8 cellular contexts compared by ENCODE assay signal in the genomic region with DNA sequence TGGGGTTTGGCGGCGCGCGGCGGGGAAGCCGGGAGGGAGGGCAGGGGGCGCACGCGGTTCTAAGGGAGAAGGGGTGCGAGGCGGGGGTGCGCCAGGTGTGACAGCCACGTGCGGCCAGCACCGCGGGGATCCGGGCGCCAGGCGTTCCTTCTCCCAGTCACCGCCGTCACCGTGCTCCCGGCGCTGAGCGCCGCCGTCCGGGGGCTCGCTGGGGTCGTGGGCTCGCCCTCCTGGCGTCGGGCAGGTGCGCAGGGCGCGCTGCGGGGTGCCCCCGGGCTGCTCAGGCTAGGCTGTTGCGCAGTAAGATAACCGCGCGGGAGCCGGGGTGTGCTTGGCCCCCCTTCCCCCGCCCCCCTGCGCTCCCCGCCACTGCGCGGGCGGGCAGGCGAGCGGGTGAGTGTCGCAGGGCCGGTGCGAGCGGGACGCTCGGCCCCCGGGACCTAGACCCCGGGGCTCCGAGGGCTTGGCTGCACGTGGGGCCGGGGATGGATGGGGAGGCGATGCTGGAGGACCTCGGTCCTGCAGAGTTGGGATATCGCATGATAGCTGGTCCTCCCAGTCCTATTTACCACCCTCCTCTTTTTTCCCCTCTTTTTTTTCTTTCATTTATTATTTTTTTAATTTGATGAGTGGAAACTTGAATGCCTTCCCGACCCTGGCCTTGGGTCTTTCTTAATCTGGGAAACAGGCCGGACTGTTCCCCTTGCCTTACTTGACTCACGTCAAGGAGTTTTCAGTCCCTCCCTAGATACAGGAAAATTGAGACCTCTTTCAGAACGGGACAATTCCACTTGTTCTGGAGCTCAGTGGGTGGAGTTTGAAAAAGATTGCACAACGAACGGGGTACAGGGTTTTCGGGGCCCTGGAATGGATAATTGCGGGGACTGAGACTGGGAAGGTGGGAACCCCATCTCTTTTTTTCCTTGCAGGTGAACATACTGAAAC. TPM values are rescaled to one million over a fixed set of nuclear protein-coding genes. Genes with fewer than 3 reads are reported as not detected.
DNase-seq lines count a peak whose midpoint lies in the region; ATAC-seq and TF ChIP-seq lines count a peak whose summit lies in the region.

No MANE protein-coding gene starts in this region.

- no peaks in the 10 kb centered on the region for H3K27me3 ChIP-seq in right atrium auricular region
- H3K27me3 ChIP-seq in sigmoid colon = no peaks in the 10 kb centered on the region

- H3K9me3 Mint-ChIP-seq in activated naive CD8-positive, alpha-beta T cell treated with anti-CD3 and anti-CD28 coated beads, Interleukin-2, amount 10 ng/mL, durations not matched to agents 7 days and 5 days = no peaks in the 10 kb centered on the region

- POLR2A ChIA-PET in activated naive CD8-positive, alpha-beta T cell treated with anti-CD3 and anti-CD28 coated beads, Interleukin-2, amount 10 ng/mL, durations not matched to agents 7 days and 5 days (lab: Charles Lee) = no interaction called here

- no peaks in the 10 kb centered on the region for H3K9me3 ChIP-seq in right atrium auricular region
- H3K9me3 ChIP-seq in sigmoid colon = no peaks in the 10 kb centered on the region

- H3K36me3 ChIP-seq in right atrium auricular region (no peaks in the 10 kb centered on the region), sigmoid colon (no peaks in the 10 kb centered on the region)

- H3K27me3 Mint-ChIP-seq in activated naive CD8-positive, alpha-beta T cell treated with anti-CD3 and anti-CD28 coated beads, Interleukin-2, amount 10 ng/mL, durations not matched to agents 7 days and 5 days = no peaks in the 10 kb centered on the region

- H3K4me1 ChIP-seq in right atrium auricular region (peaks cover 0 to 17% of the 10 kb centered on the region in 2 donors), sigmoid colon (peaks cover 0 to 21% (median 7%) of the 10 kb centered on the region in 4 donors)

- no peak for TF ChIP-seq EP300 in sigmoid colon (IDR thresholded peaks at IDR 0.05)

- intact Hi-C loops in sigmoid colon (cut with DNase I) = loop anchor here (1.0 to 10.0 kb wide), 2 partner anchors 68 to 1112 kb away; a partner anchor contains a TSS

- H3K36me3 Mint-ChIP-seq in activated naive CD8-positive, alpha-beta T cell treated with anti-CD3 and anti-CD28 coated beads, Interleukin-2, amount 10 ng/mL, durations not matched to agents 7 days and 5 days = peaks cover 2% of the 10 kb centered on the region

- H3K4me3 ChIP-seq in HFF-Myc (replicated peaks; ENCODE audit: low read depth, low read length) = peak overlapping the region; percentile 60
- H3K4me3 ChIP-seq in right atrium auricular region = peak overlapping the region; percentile 65 to 93
- H3K4me3 ChIP-seq in sigmoid colon = peak overlapping the region; percentile 73 to 85 (median 78)

- peaks cover 13% of the 10 kb centered on the region for H3K4me1 Mint-ChIP-seq in activated naive CD8-positive, alpha-beta T cell treated with anti-CD3 and anti-CD28 coated beads, Interleukin-2, amount 10 ng/mL, durations not matched to agents 7 days and 5 days

- peak overlapping the region; percentile 92 for H3K27ac Mint-ChIP-seq in activated naive CD8-positive, alpha-beta T cell treated with anti-CD3 and anti-CD28 coated beads, Interleukin-2, amount 10 ng/mL, durations not matched to agents 7 days and 5 days

- 1 to 3% methylated on average over 70 to 73 of the region's 73 CpGs for WGBS in sigmoid colon, 2 donors

- H3K27ac ChIP-seq in right atrium auricular region (peak overlapping the region; percentile 88), sigmoid colon (peak overlapping the region; percentile 87 to 93 (median 90))

- peak overlapping the region; percentile 99 for H3K4me3 Mint-ChIP-seq in activated naive CD8-positive, alpha-beta T cell treated with anti-CD3 and anti-CD28 coated beads, Interleukin-2, amount 10 ng/mL, durations not matched to agents 7 days and 5 days

- no peak for TF ChIP-seq POLR2A in sigmoid colon (IDR thresholded peaks at IDR 0.05)

- no peak for TF ChIP-seq CTCF in HFF-Myc (IDR thresholded peaks at IDR 0.05; ENCODE audit: low read depth, low read length, missing control alignments)
- no peak for TF ChIP-seq CTCF in right atrium auricular region (IDR thresholded peaks at IDR 0.05)
- no peak for TF ChIP-seq CTCF in sigmoid colon (IDR thresholded peaks at IDR 0.05)

- ATAC-seq in activated naive CD8-positive, alpha-beta T cell treated with anti-CD3 and anti-CD28 coated beads, Interleukin-2, amount 10 ng/mL, durations not matched to agents 7 days and 5 days (ENCODE audit: low read depth) = peak; percentile 23
- no peak for ATAC-seq in HG03196 (IDR thresholded peaks at IDR 0.05; ENCODE audit: unreplicated experiment)

- DNase-seq in EL (peak; percentile 10), HFF-Myc (ENCODE audit: extremely low read depth, low read depth) (no peak), SK-N-DZ (ENCODE audit: low spot score) (peak; percentile 1), right atrium auricular region (ENCODE audit: low spot score) (no peak), sigmoid colon (peak; percentile 74), GF-D8 (lab: John Stamatoyannopoulos, UW) (no peak)
- peak; percentile 57 for DNase-seq in activated naive CD8-positive, alpha-beta T cell treated with anti-CD3 and anti-CD28 coated beads, Interleukin-2, amount 10 ng/mL, durations not matched to agents 7 days and 5 days

RNA-seq across cellular contexts. Expression of a gene that starts 0.8 kb away (rescaled TPM):
- polyA plus RNA-seq in SK-N-DZ (2014; cell fraction: cytosol; rRNA removed) = 27.6 and 28.0 TPM in 2 replicates
- polyA plus RNA-seq in SK-N-DZ (2014; cell fraction: nucleus; rRNA removed) = 30.2 and 33.0 TPM in 2 replicates
- 10 to 100 TPM; 10.7 to 13.2 TPM for total RNA-seq in activated naive CD8-positive, alpha-beta T cell treated with anti-CD3 and anti-CD28 coated beads, Interleukin-2, amount 10 ng/mL, durations not matched to agents 7 days and 5 days
- total RNA-seq in right atrium auricular region (10 to 100 TPM in 1 of 2 donors, 1 to 10 TPM in 1; 6.2 to 10.1 TPM), sigmoid colon (10 to 100 TPM; 11.5 to 20.1 (median 13.2) TPM)
- polyA plus RNA-seq in sigmoid colon = 1 to 10 TPM; 3.9 to 7.4 (median 5.4) TPM

Comparison
In these comparisons a context has a peak if more than half of its experiments do, and no peak if none do; other contexts are left out.
1. DNase-seq: peak in EL (single experiment), SK-N-DZ (single experiment), activated naive CD8-positive, alpha-beta T cell treated with anti-CD3 and anti-CD28 coated beads, Interleukin-2, amount 10 ng/mL, durations not matched to agents 7 days and 5 days (single experiment) and sigmoid colon (single experiment); none in HFF-Myc (single experiment), right atrium auricular region (single experiment) and GF-D8 (single experiment).
2. Peak in every context shown above with its lines, with median percentiles within 50 percentile points of each other: H3K4me3 ChIP-seq.